8 cellular contexts compared by ENCODE assay signal in the genomic region with DNA sequence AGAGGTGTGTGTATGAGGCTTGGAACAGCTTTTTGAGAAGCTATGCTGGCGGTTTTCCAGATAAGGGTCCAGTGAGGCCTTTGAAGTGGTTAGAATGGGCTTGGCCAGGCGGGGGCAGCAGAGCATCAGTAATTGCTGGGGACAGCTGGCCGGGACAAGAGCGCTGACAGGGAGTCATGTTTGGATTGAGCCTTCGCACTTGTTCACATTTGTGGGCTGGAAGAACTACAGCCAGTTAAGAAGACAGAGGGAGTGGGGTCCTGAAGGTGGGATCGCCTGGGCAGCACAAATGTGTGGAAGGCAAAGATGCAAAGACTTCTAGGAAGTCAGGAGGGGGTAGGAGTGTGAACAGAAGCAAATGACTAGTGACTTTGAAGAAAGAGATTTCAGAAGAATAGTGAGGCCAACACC. TPM values are rescaled to one million over a fixed set of nuclear protein-coding genes. Genes with fewer than 3 reads are reported as not detected.
DNase-seq lines count a peak whose midpoint lies in the region; ATAC-seq and TF ChIP-seq lines count a peak whose summit lies in the region.

No MANE protein-coding gene starts in this region.

- H3K27ac ChIP-seq in OCI-LY7 (ENCODE audit: low read depth, low read length, poor library complexity, severe bottlenecking) = no peak overlapping the region
- no peak overlapping the region for H3K27ac ChIP-seq in naive thymus-derived CD4-positive, alpha-beta T cell (ENCODE audit: low read depth, low read length)

- H4K20me1 ChIP-seq in OCI-LY7 (ENCODE audit: insufficient read depth, low read length) = no peaks in the 10 kb centered on the region

- peaks cover 0 to 4% (median 0%) of the 10 kb centered on the region in 5 donors for H3K36me3 Mint-ChIP-seq in naive thymus-derived CD4-positive, alpha-beta T cell
- no peaks in the 10 kb centered on the region for H3K36me3 Mint-ChIP-seq in stimulated activated memory B cell treated with anti-CD40 and anti-IgM and Interleukin-4, amounts not matched to agents 10 μg/mL and 1 μg/mL and 100 μg/mL, for 72 hours

- ATAC-seq in GM21528 (IDR thresholded peaks at IDR 0.05; ENCODE audit: low FRiP score, unreplicated experiment) = peak; percentile 97
- ATAC-seq in naive thymus-derived CD4-positive, alpha-beta T cell = peak; percentile 76
- peak; percentile 86 for ATAC-seq in stimulated activated memory B cell treated with anti-CD40 and anti-IgM and Interleukin-4, amounts not matched to agents 10 μg/mL and 1 μg/mL and 100 μg/mL, for 72 hours

- no peaks in the 10 kb centered on the region for H3K4me1 Mint-ChIP-seq in naive thymus-derived CD4-positive, alpha-beta T cell
- H3K4me1 Mint-ChIP-seq in stimulated activated memory B cell treated with anti-CD40 and anti-IgM and Interleukin-4, amounts not matched to agents 10 μg/mL and 1 μg/mL and 100 μg/mL, for 72 hours = no peaks in the 10 kb centered on the region

- no peaks in the 10 kb centered on the region for H3K27me3 ChIP-seq in naive thymus-derived CD4-positive, alpha-beta T cell (ENCODE audit: control insufficient read depth in 2 of 2, insufficient read depth in 2 of 2, low read length in 2 of 2)

- H3K9me2 ChIP-seq in OCI-LY7 (ENCODE audit: insufficient read depth, low read length) = no peaks in the 10 kb centered on the region

- H3K4me3 ChIP-seq in OCI-LY7 (ENCODE audit: low read depth, low read length, poor library complexity, severe bottlenecking) = no peak overlapping the region
- no peak overlapping the region for H3K4me3 ChIP-seq in naive thymus-derived CD4-positive, alpha-beta T cell (ENCODE audit: low read length)

- intact Hi-C loops in OCI-LY7 (cut with micrococcal nuclease; ENCODE audit: unreplicated experiment) = loop anchor here (1.0 to 10.0 kb wide), 3 partner anchors 75 to 731 kb away; no protein-coding TSS in a partner anchor
- intact Hi-C loops in naive thymus-derived CD4-positive, alpha-beta T cell (cut with micrococcal nuclease) = loop anchor here (1.0 kb wide), 2 partner anchors 75 to 731 kb away; no protein-coding TSS in a partner anchor

- CTCF ChIA-PET in OCI-LY7 (lab: Charles Lee; ENCODE audit: unreplicated experiment) = no interaction called here
- CTCF ChIA-PET in naive thymus-derived CD4-positive, alpha-beta T cell (lab: Charles Lee) = interaction anchor here (0.5 to 1.3 kb wide), 3 partner anchors 12 to 76 kb away, joined by 3 to 5 read pairs (median 5); a partner anchor contains a TSS

- no TSS peak for BruUV-seq in OCI-LY7 (replicated peaks; lab: Mats Ljungman, UMichigan)

- H3K79me2 ChIP-seq in OCI-LY7 (ENCODE audit: insufficient read depth, low read depth, low read length) = no peaks in the 10 kb centered on the region

- H3K9me3 ChIP-seq in OCI-LY7 (ENCODE audit: low read length) = 0 out of 2 replicates have a peak, but pooled peaks cover 10% of the 10 kb centered on the region
- H3K9me3 ChIP-seq in naive thymus-derived CD4-positive, alpha-beta T cell (ENCODE audit: control insufficient read depth in 2 of 3, low read length in 3 of 3) = no peaks in the 10 kb centered on the region

- POLR2A ChIA-PET in OCI-LY7 (lab: Charles Lee) = interaction anchor here (1.2 kb wide), 1 partner anchor 11 kb away, joined by 3 read pairs; no protein-coding TSS in a partner anchor
- POLR2A ChIA-PET in naive thymus-derived CD4-positive, alpha-beta T cell (lab: Charles Lee) = no interaction called here

- H2AFZ ChIP-seq in OCI-LY7 (ENCODE audit: low read length) = no peak overlapping the region

- no peaks in the 10 kb centered on the region for H3K36me3 ChIP-seq in OCI-LY7 (ENCODE audit: insufficient read depth, low read length)
- no peaks in the 10 kb centered on the region for H3K36me3 ChIP-seq in naive thymus-derived CD4-positive, alpha-beta T cell (ENCODE audit: control insufficient read depth in 2 of 3, insufficient read depth in 3 of 3, low read length in 3 of 3)

- H3K9me3 Mint-ChIP-seq in naive thymus-derived CD4-positive, alpha-beta T cell = peaks cover 0 to 13% (median 2%) of the 10 kb centered on the region in 11 donors
- H3K9me3 Mint-ChIP-seq in stimulated activated memory B cell treated with anti-CD40 and anti-IgM and Interleukin-4, amounts not matched to agents 10 μg/mL and 1 μg/mL and 100 μg/mL, for 72 hours = no peaks in the 10 kb centered on the region

- H3K4me2 ChIP-seq in OCI-LY7 (ENCODE audit: low read length) = no peak overlapping the region; the same call in 1 of the 2 replicates

- no peak for TF ChIP-seq POLR2A in erythroblast (IDR thresholded peaks at IDR 0.05; ENCODE audit: low read length)

- H3K27ac Mint-ChIP-seq in naive thymus-derived CD4-positive, alpha-beta T cell = no peak overlapping the region
- no peak overlapping the region for H3K27ac Mint-ChIP-seq in stimulated activated memory B cell treated with anti-CD40 and anti-IgM and Interleukin-4, amounts not matched to agents 10 μg/mL and 1 μg/mL and 100 μg/mL, for 72 hours

- DNase-seq in DMS114 treated with DMSO at 0.1 percent for 48 hours (lab: John Stamatoyannopoulos, UW; ENCODE audit: unreplicated experiment) (peak; percentile 55), HuH-7.5 (ENCODE audit: low spot score) (peak; percentile 60), OCI-LY7 (ENCODE audit: low spot score) (peak; percentile 67), activated T-cell treated with anti-CD3 and anti-CD28 coated beads for 24 hours (ENCODE audit: low read depth) (peak; percentile 39), erythroblast (lab: John Stamatoyannopoulos, UW) (peak; percentile 79 to 86)
- peak; percentile 13 to 66 (median 33) for DNase-seq in naive thymus-derived CD4-positive, alpha-beta T cell

- no peaks in the 10 kb centered on the region for H3K4me1 ChIP-seq in OCI-LY7 (ENCODE audit: insufficient read depth, low read length, poor library complexity, severe bottlenecking)
- no peaks in the 10 kb centered on the region for H3K4me1 ChIP-seq in naive thymus-derived CD4-positive, alpha-beta T cell (ENCODE audit: control insufficient read depth in 2 of 2, insufficient read depth in 2 of 2, low read length in 2 of 2)

- TF ChIP-seq CTCF in OCI-LY7 (conservative IDR thresholded peaks at IDR 0.05; ENCODE audit: low read length) = peak; percentile 89

- peaks cover 8 to 45% (median 34%) of the 10 kb centered on the region in 5 donors for H3K27me3 Mint-ChIP-seq in naive thymus-derived CD4-positive, alpha-beta T cell
- peaks cover 6% of the 10 kb centered on the region for H3K27me3 Mint-ChIP-seq in stimulated activated memory B cell treated with anti-CD40 and anti-IgM and Interleukin-4, amounts not matched to agents 10 μg/mL and 1 μg/mL and 100 μg/mL, for 72 hours

- H3K4me3 Mint-ChIP-seq in naive thymus-derived CD4-positive, alpha-beta T cell = no peak overlapping the region
- no peak overlapping the region for H3K4me3 Mint-ChIP-seq in stimulated activated memory B cell treated with anti-CD40 and anti-IgM and Interleukin-4, amounts not matched to agents 10 μg/mL and 1 μg/mL and 100 μg/mL, for 72 hours

RNA-seq across cellular contexts. Expression of a gene that starts 12.8 kb away (rescaled TPM):
- 9.9 and 27.9 TPM in 2 replicates for total RNA-seq in OCI-LY7 (2014; rRNA removed; shearing (Covaris generic))
- total RNA-seq in OCI-LY7 (2022) = 30.6 and 39.1 TPM in 2 replicates
- total RNA-seq in naive thymus-derived CD4-positive, alpha-beta T cell = 10 to 100 TPM in 3 of 5 experiments, 1 to 10 TPM in 2; 8.4 to 16.5 (median 14.3) TPM
- polyA plus RNA-seq in naive thymus-derived CD4-positive, alpha-beta T cell = 10 to 100 TPM; 42.9 to 67.8 TPM
